1 cellular context compared by ENCODE assay signal in the genomic region with DNA sequence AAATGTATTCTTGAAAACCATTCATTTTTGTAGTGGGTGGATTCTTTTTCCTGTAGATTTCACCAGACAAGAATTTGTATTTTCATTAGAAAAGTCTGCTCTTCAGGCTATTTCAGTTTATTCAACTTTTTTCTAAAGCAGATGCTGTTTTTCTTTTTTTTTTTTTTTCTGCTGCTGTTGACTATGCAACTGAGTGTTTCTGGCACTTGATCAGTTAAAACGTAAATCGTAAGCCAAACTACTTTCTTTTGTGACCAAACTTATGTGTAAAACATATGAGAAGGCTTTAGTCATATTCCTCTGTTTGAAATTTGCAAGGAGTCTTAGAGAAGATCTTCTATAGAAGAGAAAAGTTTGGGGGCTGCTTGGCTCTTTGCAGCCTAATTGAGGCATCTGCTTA.
TF ChIP-seq lines count a peak whose summit lies in the region.

No MANE protein-coding gene starts in this region.

TF ChIP-seq in IMR-90, 13 proteins besides CTCF, POLR2A, EP300 and RAD21 (continued from another document):
- TF ChIP-seq SMC3 (IDR thresholded peaks at IDR 0.05; ENCODE audit: low read depth, low read length) = no peak
- TF ChIP-seq NFE2L2 (IDR thresholded peaks at IDR 0.05; ENCODE audit: low read depth, low read length) = no peak
- TF ChIP-seq RFX5 (IDR thresholded peaks at IDR 0.05; ENCODE audit: low read depth, low read length) = no peak
- TF ChIP-seq BHLHE40 (IDR thresholded peaks at IDR 0.05; ENCODE audit: low read depth, low read length) = no peak
- no peak for TF ChIP-seq CHD1 (IDR thresholded peaks at IDR 0.05; ENCODE audit: low read depth, low read length)
- no peak for TF ChIP-seq RCOR1 (IDR thresholded peaks at IDR 0.05; ENCODE audit: insufficient replicate concordance, low read length)
- no peak for TF ChIP-seq MAZ (IDR thresholded peaks at IDR 0.05; ENCODE audit: borderline replicate concordance, low read depth, low read length)
- TF ChIP-seq, protein P1, sequence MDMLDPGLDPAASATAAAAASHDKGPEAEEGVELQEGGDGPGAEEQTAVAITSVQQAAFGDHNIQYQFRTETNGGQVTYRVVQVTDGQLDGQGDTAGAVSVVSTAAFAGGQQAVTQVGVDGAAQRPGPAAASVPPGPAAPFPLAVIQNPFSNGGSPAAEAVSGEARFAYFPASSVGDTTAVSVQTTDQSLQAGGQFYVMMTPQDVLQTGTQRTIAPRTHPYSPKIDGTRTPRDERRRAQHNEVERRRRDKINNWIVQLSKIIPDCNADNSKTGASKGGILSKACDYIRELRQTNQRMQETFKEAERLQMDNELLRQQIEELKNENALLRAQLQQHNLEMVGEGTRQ (IDR thresholded peaks at IDR 0.05; ENCODE audit: low read depth, low read length) = no peak
- TF ChIP-seq MAFK (IDR thresholded peaks at IDR 0.05; ENCODE audit: low read depth, low read length) = no peak
TF ChIP-seq in IMR-90: peak in this region for 0.
